Comparison of ENCODE assay signal across 14 cellular contexts in the genomic region with DNA sequence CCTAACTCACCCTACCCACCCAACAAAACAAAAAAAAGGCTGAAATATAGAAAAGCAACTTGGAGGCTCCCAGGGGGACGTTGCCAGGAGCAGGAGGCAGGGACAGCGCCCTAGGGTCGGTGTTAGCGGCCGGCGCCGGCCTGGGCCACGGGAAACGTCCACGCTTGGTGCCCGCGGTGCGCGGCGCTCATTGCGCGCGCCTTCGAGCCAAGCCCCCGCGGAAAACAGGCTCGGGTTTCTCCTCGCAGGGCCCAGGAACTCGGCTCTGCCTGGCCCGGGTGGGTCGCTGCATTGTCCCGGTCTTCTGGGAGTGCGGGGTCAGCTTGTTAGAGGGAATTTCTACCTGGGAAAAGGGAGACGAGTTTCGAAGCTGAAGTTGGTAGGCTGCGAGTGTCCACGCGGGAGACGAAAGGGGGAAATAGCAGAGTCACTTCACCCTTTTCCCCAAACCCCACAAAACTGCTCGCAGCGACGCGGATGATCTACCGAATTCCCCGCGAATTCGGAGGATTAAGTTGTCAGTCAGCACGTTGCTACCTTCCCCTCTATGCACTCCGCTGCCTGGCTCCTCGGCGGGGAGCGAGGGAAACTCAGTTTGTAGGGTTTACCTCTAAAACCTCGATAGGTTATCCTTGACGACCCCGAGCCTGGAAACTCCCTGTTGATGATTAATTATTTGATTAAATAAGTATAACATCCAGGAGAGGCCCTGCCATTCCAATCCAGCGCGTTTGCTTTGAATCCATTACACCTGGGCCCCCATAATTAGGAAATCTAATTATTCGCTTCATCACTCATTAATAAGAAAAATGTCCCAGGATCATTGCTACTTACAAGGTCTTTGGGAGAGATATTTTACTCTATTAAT. TPM values are rescaled to one million over a fixed set of nuclear protein-coding genes. Genes with fewer than 3 reads are reported as not detected.
DNase-seq lines count a peak whose midpoint lies in the region; ATAC-seq, FAIRE-seq and TF ChIP-seq lines count a peak whose summit lies in the region.
"Had no signal": no experiment of that assay in that cellular context is flagged by ENCODE, and none has a peak within 500 bp of the region (broad histone marks: within the 10 kb centered on the region; RNA-seq: fewer than 3 reads in every experiment).

No MANE protein-coding gene starts in this region.

- H2BK120ac ChIP-seq in H1 (replicated peaks; ENCODE audit: low read depth, low read length): no peak overlapping the region

- H3K9me3 Mint-ChIP-seq in HFFc6: no peaks in the 10 kb centered on the region
- no peaks in the 10 kb centered on the region for H3K9me3 Mint-ChIP-seq in naive thymus-derived CD8-positive, alpha-beta T cell
- no peaks in the 10 kb centered on the region for H3K9me3 Mint-ChIP-seq in stimulated activated memory B cell treated with anti-CD40 and anti-IgM and Interleukin-4, amounts not matched to agents 10 μg/mL and 1 μg/mL and 100 μg/mL, for 72 hours
- H3K9me3 Mint-ChIP-seq: activated naive CD4-positive, alpha-beta T cell treated with anti-CD3 and anti-CD28 coated beads for 36 hours had no signal

- TF ChIP-seq CTCF in AG09309 (IDR thresholded peaks at IDR 0.05; ENCODE audit: control insufficient read depth, insufficient read depth, low read depth, low read length, missing control alignments): no peak
- no peak for TF ChIP-seq CTCF in HFFc6 (IDR thresholded peaks at IDR 0.05)
- no peak for TF ChIP-seq CTCF in H1 (IDR thresholded peaks at IDR 0.05; ENCODE audit: control extremely low read depth in 1 of 3, insufficient read depth in 1 of 3, low read depth in 1 of 3, low read length in 3 of 3)

- no peak overlapping the region for H3K9ac ChIP-seq in H1 (replicated peaks in 1 of 4; ENCODE audit: extremely low read depth in 1 of 4, low read depth in 3 of 4, low read length in 3 of 4)
- H3K9ac ChIP-seq: parathyroid adenoma had no signal

- peaks cover 2% of the 10 kb centered on the region; the same call in 1 of the 2 replicates for H3K23me2 ChIP-seq in H1 (ENCODE audit: low read depth, low read length)

- TF ChIP-seq EP300 in H1 (IDR thresholded peaks at IDR 0.05; ENCODE audit: borderline replicate concordance in 1 of 2, low read depth in 2 of 2, low read length in 2 of 2): no peak

- no peak for DNase-seq in AG09309 (ENCODE audit: low read depth)
- DNase-seq in HFFc6: no peak
- no peak for DNase-seq in H1 (ENCODE audit: low read depth in 1 of 2, low spot score in 2 of 2)
- no peak for DNase-seq in naive thymus-derived CD8-positive, alpha-beta T cell
- DNase-seq in NCI-H187 (lab: John Stamatoyannopoulos, UW): no peak
- no peak for DNase-seq in DMS114 treated with DMSO at 0.1 percent for 48 hours (lab: John Stamatoyannopoulos, UW; ENCODE audit: unreplicated experiment)
- DNase-seq in COLO829 (ENCODE audit: low spot score): no peak
- DNase-seq: activated CD4-positive, alpha-beta T cell treated with anti-CD3 and anti-CD28 coated beads for 1 hour; Karpas-422 had no signal

- no peak overlapping the region for H4K5ac ChIP-seq in H1 (ENCODE audit: insufficient read length, low read depth, low read length)

- 3% methylated on average over 53 of the region's 53 CpGs; no CpG with 5 or more reads in 1 of the 2 experiments for WGBS in H1 (ENCODE audit: extremely low coverage in 1 of 2, insufficient coverage in 1 of 2, insufficient read length in 1 of 2, insufficient replicate concordance in 2 of 2, low coverage in 1 of 2, low lambda C conversion rate in 2 of 2, missing lambda C conversion rate in 1 of 2), 2 experiments

- peaks cover 59 to 78% (median 69%) of the 10 kb centered on the region in 4 experiments for H3K27me3 ChIP-seq in H1 (replicated peaks in 1 of 4; ENCODE audit: control insufficient read depth in 3 of 4, extremely low read depth in 1 of 4, insufficient read depth in 3 of 4, low read length in 3 of 4)

- H3K27me3 Mint-ChIP-seq in HFFc6 (ENCODE audit: insufficient read depth): peaks cover 34% of the 10 kb centered on the region
- H3K27me3 Mint-ChIP-seq in naive thymus-derived CD8-positive, alpha-beta T cell: peaks cover 30 to 69% (median 50%) of the 10 kb centered on the region in 5 donors
- H3K27me3 Mint-ChIP-seq in stimulated activated memory B cell treated with anti-CD40 and anti-IgM and Interleukin-4, amounts not matched to agents 10 μg/mL and 1 μg/mL and 100 μg/mL, for 72 hours: peaks cover 69% of the 10 kb centered on the region

- H2BK5ac ChIP-seq in H1 (ENCODE audit: low read depth, low read length): no peak overlapping the region

- H4K91ac ChIP-seq in H1 (replicated peaks; ENCODE audit: insufficient read length, low read length): no peak overlapping the region

- peaks cover 6 to 17% of the 10 kb centered on the region in 2 experiments for H4K20me1 ChIP-seq in H1 (replicated peaks in 1 of 2; ENCODE audit: control insufficient read depth in 1 of 2, insufficient read depth in 2 of 2, low read length in 2 of 2)

- no peaks in the 10 kb centered on the region for H3K79me1 ChIP-seq in H1 (ENCODE audit: low read depth, low read length)

- H3K36me3 ChIP-seq in H1 (ENCODE audit: control insufficient read depth in 2 of 4, insufficient read depth in 4 of 4, low read length in 3 of 4): peaks cover 0 to 10% (median 0%) of the 10 kb centered on the region in 4 experiments; a peak in 1 of 8 replicates
- H3K36me3 ChIP-seq: uterus had no signal

- no peaks in the 10 kb centered on the region; a peak in 1 of 4 replicates for H3K9me3 ChIP-seq in H1 (ENCODE audit: insufficient read depth in 2 of 2, low read depth in 1 of 2, low read length in 1 of 2)
- H3K9me3 ChIP-seq: uterus had no signal

- H3K4me1 ChIP-seq in H1 (replicated peaks in 1 of 4; ENCODE audit: control insufficient read depth in 3 of 4, insufficient read depth in 4 of 4, low read length in 3 of 4): peaks cover 8 to 20% (median 9%) of the 10 kb centered on the region in 4 experiments
- H3K4me1 ChIP-seq: uterus had no signal

- no peak overlapping the region for H2AFZ ChIP-seq in H1 (ENCODE audit: low read length)
- H2AFZ ChIP-seq: parathyroid adenoma had no signal

- no peak overlapping the region for H2BK15ac ChIP-seq in H1 (ENCODE audit: low read length)

- H3K18ac ChIP-seq in H1 (ENCODE audit: extremely low read depth, low read length): no peak overlapping the region

- no peak overlapping the region; the same call in 1 of the 2 replicates for H3K27ac Mint-ChIP-seq in HFFc6
- no peak overlapping the region for H3K27ac Mint-ChIP-seq in naive thymus-derived CD8-positive, alpha-beta T cell
- H3K27ac Mint-ChIP-seq in stimulated activated memory B cell treated with anti-CD40 and anti-IgM and Interleukin-4, amounts not matched to agents 10 μg/mL and 1 μg/mL and 100 μg/mL, for 72 hours: no peak overlapping the region
- H3K27ac Mint-ChIP-seq: activated naive CD4-positive, alpha-beta T cell treated with anti-CD3 and anti-CD28 coated beads for 36 hours had no signal

- H2BK20ac ChIP-seq in H1 (ENCODE audit: low read length): no peak overlapping the region

- H3K4me3 ChIP-seq in AG09309 (ENCODE audit: control insufficient read depth, low read depth, low read length) (peak overlapping the region; percentile 23), H1 (ENCODE audit: extremely low read depth in 1 of 4, insufficient read depth in 2 of 4, low read depth in 3 of 4, low read length in 4 of 4) (peak overlapping the region in 2 of 4 experiments; percentile 3 to 60; a peak in 3 of 8 replicates)
- H3K4me3 ChIP-seq: uterus had no signal

- no peak for TF ChIP-seq RAD21 in H1 (IDR thresholded peaks at IDR 0.05 in 1 of 2, conservative IDR thresholded peaks at IDR 0.05 in 1 of 2; ENCODE audit: low read depth in 2 of 2, low read length in 2 of 2)

- no peak overlapping the region for H4K8ac ChIP-seq in H1 (ENCODE audit: extremely low read depth, insufficient read depth, low read length)

- no peak overlapping the region for H3K4ac ChIP-seq in H1 (replicated peaks; ENCODE audit: insufficient read length, low read depth, low read length)

- no peak for ATAC-seq in naive thymus-derived CD8-positive, alpha-beta T cell
- no peak for ATAC-seq in stimulated activated memory B cell treated with anti-CD40 and anti-IgM and Interleukin-4, amounts not matched to agents 10 μg/mL and 1 μg/mL and 100 μg/mL, for 72 hours

- H3K79me2 ChIP-seq in H1 (ENCODE audit: control insufficient read depth in 1 of 2, insufficient read depth in 2 of 2, low read length in 2 of 2): no peaks in the 10 kb centered on the region
- H3K79me2 ChIP-seq: parathyroid adenoma had no signal

- peak overlapping the region; percentile 58 for H3K4me3 Mint-ChIP-seq in HFFc6
- peak overlapping the region in 6 of 10 donors; percentile 18 to 52 (median 34) for H3K4me3 Mint-ChIP-seq in naive thymus-derived CD8-positive, alpha-beta T cell
- no peak overlapping the region for H3K4me3 Mint-ChIP-seq in stimulated activated memory B cell treated with anti-CD40 and anti-IgM and Interleukin-4, amounts not matched to agents 10 μg/mL and 1 μg/mL and 100 μg/mL, for 72 hours
- H3K4me3 Mint-ChIP-seq: activated naive CD4-positive, alpha-beta T cell treated with anti-CD3 and anti-CD28 coated beads for 36 hours had no signal

- H3K14ac ChIP-seq in H1 (ENCODE audit: insufficient read length): no peak overlapping the region

- H3K4me1 Mint-ChIP-seq in HFFc6 (ENCODE audit: low read depth): peaks cover 38% of the 10 kb centered on the region
- peaks cover 7 to 28% (median 20%) of the 10 kb centered on the region in 4 donors for H3K4me1 Mint-ChIP-seq in naive thymus-derived CD8-positive, alpha-beta T cell
- H3K4me1 Mint-ChIP-seq in stimulated activated memory B cell treated with anti-CD40 and anti-IgM and Interleukin-4, amounts not matched to agents 10 μg/mL and 1 μg/mL and 100 μg/mL, for 72 hours: peaks cover 21% of the 10 kb centered on the region

- H3K56ac ChIP-seq in H1 (replicated peaks; ENCODE audit: insufficient read length, low read depth, low read length): no peak overlapping the region

- H3K4me2 ChIP-seq in H1 (ENCODE audit: insufficient read depth in 1 of 2, low read depth in 2 of 2, low read length in 2 of 2): peak overlapping the region; percentile 56 to 59

- FAIRE-seq in H1 (lab: Jason Lieb, UNC): no peak
- FAIRE-seq: islet of Langerhans had no signal

- no peak overlapping the region for H3K23ac ChIP-seq in H1 (ENCODE audit: insufficient read length)

- H2AK5ac ChIP-seq in H1 (ENCODE audit: low read depth, low read length): no peak overlapping the region

- POLR2A ChIA-PET in H1 (lab: Charles Lee; ENCODE audit: partially characterized antibody): no interaction called here
- POLR2A ChIA-PET in naive thymus-derived CD8-positive, alpha-beta T cell (lab: Charles Lee): no interaction called here

- no peak for TF ChIP-seq POLR2A in H1 (IDR thresholded peaks at IDR 0.05; ENCODE audit: control extremely low read depth in 1 of 2, low read depth in 2 of 2, low read length in 2 of 2)

- H3K36me3 Mint-ChIP-seq in HFFc6 (ENCODE audit: low read depth): peaks cover 21% of the 10 kb centered on the region
- H3K36me3 Mint-ChIP-seq in naive thymus-derived CD8-positive, alpha-beta T cell: no peaks in the 10 kb centered on the region
- no peaks in the 10 kb centered on the region for H3K36me3 Mint-ChIP-seq in stimulated activated memory B cell treated with anti-CD40 and anti-IgM and Interleukin-4, amounts not matched to agents 10 μg/mL and 1 μg/mL and 100 μg/mL, for 72 hours

- H3K27ac ChIP-seq in H1 (ENCODE audit: low read depth, low read length): no peak overlapping the region
- H3K27ac ChIP-seq: parathyroid adenoma, uterus had no signal

- no peak overlapping the region; the same call in 1 of the 2 replicates for H2BK12ac ChIP-seq in H1 (ENCODE audit: low read depth, low read length)

- CTCF ChIA-PET in H1 (lab: Charles Lee; ENCODE audit: partially characterized antibody): interaction anchor here (2.1 kb wide), 1 partner anchor 9 kb away, joined by 18 read pairs; no protein-coding TSS in a partner anchor

RNA-seq across cellular contexts. Expression of a gene that starts 0.8 kb away (rescaled TPM):
- total RNA-seq in HFFc6 (2021; fragmentation: NEBNext Ultra II Directional; extraction: Animal tissue kit (Norgen Biotek cat#: 25700)): 1 to 10 TPM; 6.3 to 8.4 (median 7.9) TPM
- total RNA-seq in H1 (2021; fragmentation: NEBNext Ultra II Directional; extraction: Animal tissue kit (Norgen Biotek cat#: 25700)): 0.09 and 0.11 TPM in 2 replicates
- polyA plus RNA-seq in H1 (2011; rRNA removed): not detected in 2 replicates
- polyA plus RNA-seq in H1 (2011; cell fraction: cytosol; rRNA removed): not detected
- not detected for polyA plus RNA-seq in H1 (2011; cell fraction: nucleus; rRNA removed)
- 0.08 TPM in 1 of 4 replicates, not detected in the others for polyA plus RNA-seq in H1 (2012, experiment 1 of 2)
- polyA plus RNA-seq in H1 (2012, experiment 2 of 2): 0.12 TPM
- polyA plus RNA-seq in H1 (2013, experiment 1 of 2): 0.34 TPM
- polyA plus RNA-seq in H1 (2013, experiment 2 of 2): 0.22 TPM
- polyA minus RNA-seq in H1 (2011; rRNA and poly(A)+ RNA removed): not detected in 2 replicates
- polyA minus RNA-seq in H1 (2011; cell fraction: cytosol; rRNA and poly(A)+ RNA removed): not detected
- not detected for polyA minus RNA-seq in H1 (2011; cell fraction: nucleus; rRNA and poly(A)+ RNA removed)
- total RNA-seq in naive thymus-derived CD8-positive, alpha-beta T cell: not detected
- polyA plus RNA-seq in naive thymus-derived CD8-positive, alpha-beta T cell: not detected
- total RNA-seq: activated naive CD4-positive, alpha-beta T cell treated with anti-CD3 and anti-CD28 coated beads for 36 hours had no signal

RNA-seq across cellular contexts. Expression of a gene that starts 10.8 kb away (rescaled TPM):
- total RNA-seq in HFFc6 (2021; fragmentation: NEBNext Ultra II Directional; extraction: Animal tissue kit (Norgen Biotek cat#: 25700)): 10 to 100 TPM; 16.8 to 18.6 (median 17.0) TPM
- total RNA-seq in H1 (2021; fragmentation: NEBNext Ultra II Directional; extraction: Animal tissue kit (Norgen Biotek cat#: 25700)): 9.8 and 10.8 TPM in 2 replicates
- 7.1 and 11.0 TPM in 2 replicates for polyA plus RNA-seq in H1 (2011; rRNA removed)
- polyA plus RNA-seq in H1 (2011; cell fraction: cytosol; rRNA removed): 11.7 TPM
- polyA plus RNA-seq in H1 (2011; cell fraction: nucleus; rRNA removed): 29.4 TPM
- 6.1 to 7.9 TPM (median 6.5 TPM) in 4 replicates for polyA plus RNA-seq in H1 (2012, experiment 1 of 2)
- polyA plus RNA-seq in H1 (2012, experiment 2 of 2): 3.8 TPM
- polyA plus RNA-seq in H1 (2013, experiment 1 of 2): 7.4 TPM
- polyA plus RNA-seq in H1 (2013, experiment 2 of 2): 6.7 TPM
- polyA minus RNA-seq in H1 (2011; rRNA and poly(A)+ RNA removed): 16.0 and 19.1 TPM in 2 replicates
- polyA minus RNA-seq in H1 (2011; cell fraction: cytosol; rRNA and poly(A)+ RNA removed): 10.1 TPM
- polyA minus RNA-seq in H1 (2011; cell fraction: nucleus; rRNA and poly(A)+ RNA removed): 36.2 TPM
- total RNA-seq in naive thymus-derived CD8-positive, alpha-beta T cell: 10 to 100 TPM; 37.9 to 41.6 TPM
- polyA plus RNA-seq in naive thymus-derived CD8-positive, alpha-beta T cell: 10 to 100 TPM in 2 of 3 donors, 1 to 10 TPM in 1; 9.8 to 19.0 (median 16.1) TPM

RNA-seq across cellular contexts. Expression of a gene that starts 12.5 kb away (rescaled TPM):
- 10 to 100 TPM; 20.2 to 25.3 (median 21.6) TPM for total RNA-seq in HFFc6 (2021; fragmentation: NEBNext Ultra II Directional; extraction: Animal tissue kit (Norgen Biotek cat#: 25700))
- total RNA-seq in H1 (2021; fragmentation: NEBNext Ultra II Directional; extraction: Animal tissue kit (Norgen Biotek cat#: 25700)): 0.29 TPM in 1 of 2 replicates, not detected in the other
- 0.03 and 0.09 TPM in 2 replicates for polyA plus RNA-seq in H1 (2011; rRNA removed)
- polyA plus RNA-seq in H1 (2011; cell fraction: cytosol; rRNA removed): 0.05 TPM
- polyA plus RNA-seq in H1 (2011; cell fraction: nucleus; rRNA removed): 0.03 TPM
- 0.12 TPM in 1 of 4 replicates, not detected in the others for polyA plus RNA-seq in H1 (2012, experiment 1 of 2)
- polyA plus RNA-seq in H1 (2012, experiment 2 of 2): not detected
- polyA plus RNA-seq in H1 (2013, experiment 1 of 2): 0.22 TPM
- 0.17 TPM for polyA plus RNA-seq in H1 (2013, experiment 2 of 2)
- polyA minus RNA-seq in H1 (2011; rRNA and poly(A)+ RNA removed): not detected in 2 replicates
- polyA minus RNA-seq in H1 (2011; cell fraction: cytosol; rRNA and poly(A)+ RNA removed): 0.37 TPM
- 0.40 TPM for polyA minus RNA-seq in H1 (2011; cell fraction: nucleus; rRNA and poly(A)+ RNA removed)
- total RNA-seq in naive thymus-derived CD8-positive, alpha-beta T cell: not detected
- polyA plus RNA-seq in naive thymus-derived CD8-positive, alpha-beta T cell: not detected
- total RNA-seq: activated naive CD4-positive, alpha-beta T cell treated with anti-CD3 and anti-CD28 coated beads for 36 hours had no signal

RNA-seq across cellular contexts. Expression of a gene that starts 55.6 kb away (rescaled TPM):
- 10 to 100 TPM; 12.5 to 20.5 (median 17.9) TPM for total RNA-seq in HFFc6 (2021; fragmentation: NEBNext Ultra II Directional; extraction: Animal tissue kit (Norgen Biotek cat#: 25700))
- not detected in 2 replicates for total RNA-seq in H1 (2021; fragmentation: NEBNext Ultra II Directional; extraction: Animal tissue kit (Norgen Biotek cat#: 25700))
- polyA plus RNA-seq in H1 (2011; rRNA removed): 0.02 TPM in 1 of 2 replicates, not detected in the other
- polyA plus RNA-seq in H1 (2011; cell fraction: cytosol; rRNA removed): not detected
- polyA plus RNA-seq in H1 (2011; cell fraction: nucleus; rRNA removed): not detected
- not detected in 4 replicates for polyA plus RNA-seq in H1 (2012, experiment 1 of 2)
- not detected for polyA plus RNA-seq in H1 (2012, experiment 2 of 2)
- polyA plus RNA-seq in H1 (2013, experiment 1 of 2): 0.02 TPM
- 0.04 TPM for polyA plus RNA-seq in H1 (2013, experiment 2 of 2)
- not detected in 2 replicates for polyA minus RNA-seq in H1 (2011; rRNA and poly(A)+ RNA removed)
- not detected for polyA minus RNA-seq in H1 (2011; cell fraction: cytosol; rRNA and poly(A)+ RNA removed)
- polyA minus RNA-seq in H1 (2011; cell fraction: nucleus; rRNA and poly(A)+ RNA removed): not detected
- total RNA-seq in naive thymus-derived CD8-positive, alpha-beta T cell: not detected
- polyA plus RNA-seq in naive thymus-derived CD8-positive, alpha-beta T cell: not detected
- total RNA-seq: activated naive CD4-positive, alpha-beta T cell treated with anti-CD3 and anti-CD28 coated beads for 36 hours had no signal

Comparison
In these comparisons a context has a peak if more than half of its experiments do, and no peak if none do; other contexts are left out.
1. RNA of a gene that starts 12.5 kb away (total RNA-seq): 20.2 to 25.3 TPM in HFFc6; 0.29 TPM in H1 and not detected in naive thymus-derived CD8-positive, alpha-beta T cell; every median in the first group is over 10 times any median in the second.